33 cellular contexts compared by ENCODE assay signal in genomic region chr13:92270990-92271389, GRCh38.
"Had no signal": no experiment of that assay in that cellular context is flagged by ENCODE, and none has a peak within 500 bp of the region (broad histone marks: within the 10 kb centered on the region; RNA-seq: fewer than 3 reads in every experiment).

No MANE protein-coding gene starts in this region.

- H3K36me3 ChIP-seq: adrenal gland, brain microvascular endothelial cell, breast epithelium had no signal

- H3K9me3 ChIP-seq: adrenal gland, body of pancreas, breast epithelium had no signal

- DNase-seq: activated B cell treated with CpG ODN at 0.5 μM for 24 hours; activated CD4-positive, alpha-beta memory T cell treated with anti-CD3 and anti-CD28 coated beads for 36 hours; activated CD4-positive, alpha-beta T cell treated with anti-CD3 and anti-CD28 coated beads for 4 hours; activated CD4-positive, alpha-beta T cell treated with anti-CD3 and anti-CD28 coated beads, Interleukin-2, amount 10 ng/mL, durations not matched to agents 24 days and 14 days; activated CD4-positive, alpha-beta T cell treated with anti-CD3 and anti-CD28 coated beads, Interleukin-2, amount 50 U/mL, for 1 hour; activated CD4-positive, alpha-beta T cell treated with anti-CD3 and anti-CD28 coated beads, Interleukin-2, amount 50 U/mL, for 4 hours; activated CD4-positive, CD25-positive, alpha-beta regulatory T cell treated with anti-CD3 and anti-CD28 coated beads, Interleukin-2, amount 50 U/mL, for 72 hours; activated CD8-positive, alpha-beta memory T cell treated with anti-CD3 and anti-CD28 coated beads, Interleukin-2, amount 50 U/mL, for 4 hours; activated CD8-positive, alpha-beta T cell treated with anti-CD3 and anti-CD28 coated beads for 36 hours; activated effector memory CD4-positive, alpha-beta T cell treated with anti-CD3 and anti-CD28 coated beads, Interleukin-2, amount 50 U/mL, for 16 hours; activated gamma-delta T cell treated with Interleukin-2 at 50 U/mL for 16 hours; activated naive CD4-positive, alpha-beta T cell; activated naive CD4-positive, alpha-beta T cell treated with anti-CD3 and anti-CD28 coated beads for 36 hours; activated naive CD4-positive, alpha-beta T cell treated with anti-CD3 and anti-CD28 coated beads, Interleukin-2, amount 50 U/mL, for 16 hours; activated naive CD8-positive, alpha-beta T cell treated with anti-CD3 and anti-CD28 coated beads for 36 hours; activated T-cell treated with anti-CD3 and anti-CD28 coated beads for 4 hours; activated T-cell treated with anti-CD3 and anti-CD28 coated beads, Interleukin-2, amount 50 U/mL, for 1 hour; activated T-cell treated with anti-CD3 and anti-CD28 coated beads, Interleukin-2, amount 50 U/mL, for 4 hours; activated T-cell treated with anti-CD3 and anti-CD28 coated beads, Interleukin-2, amount 50 U/mL, for 72 hours; adrenal gland; amniotic stem cell; aorta; body of pancreas; brain microvascular endothelial cell; caudate nucleus; cerebellar nuclear complex; T-helper 1 cell; T-helper 2 cell; T-helper 9 cell had no signal

- H3K4me3 ChIP-seq: adrenal gland, body of pancreas, breast epithelium had no signal

- H3K27ac ChIP-seq: adrenal gland, body of pancreas, brain microvascular endothelial cell, breast epithelium, VCaP had no signal

- ATAC-seq: activated CD8-positive, alpha-beta T cell treated with anti-CD3 and anti-CD28 coated beads for 36 hours; activated naive CD4-positive, alpha-beta T cell treated with anti-CD3 and anti-CD28 coated beads, Interleukin-2, amount 50 U/mL, for 72 hours; activated T-cell treated with anti-CD3 and anti-CD28 coated beads, Interleukin-2, amount 50 U/mL, for 4 hours; activated T-cell treated with anti-CD3 and anti-CD28 coated beads, Interleukin-2, amount 50 U/mL, for 72 hours; activated T-helper 17 cell treated with anti-CD3 and anti-CD28 coated beads, Interleukin-2, amount 50 U/mL, for 72 hours; body of pancreas had no signal

- H3K4me1 ChIP-seq: adrenal gland, body of pancreas, breast epithelium had no signal

- H3K27me3 ChIP-seq: adrenal gland, body of pancreas, brain microvascular endothelial cell, breast epithelium had no signal
